ENCODE assay signal across 10 cellular contexts in genomic region chr2:2846379-2847130, GRCh38.
DNase-seq lines count a peak whose midpoint lies in the region; ATAC-seq and TF ChIP-seq lines count a peak whose summit lies in the region.
"Had no signal": no experiment of that assay in that cellular context is flagged by ENCODE, and none has a peak within 500 bp of the region (broad histone marks: within the 10 kb centered on the region; RNA-seq: fewer than 3 reads in every experiment).

No MANE protein-coding gene starts in this region.

- H3K9me2 ChIP-seq in PC-9 (ENCODE audit: insufficient read depth): no peaks in the 10 kb centered on the region

- no TSS peak for BruUV-seq in PC-9 (replicated peaks; lab: Mats Ljungman, UMichigan)

- intact Hi-C loops in PC-9 (cut with micrococcal nuclease; ENCODE audit: unreplicated experiment) (no loop called here), Right ventricle myocardium superior (cut with DNase I) (no loop called here), esophagus squamous epithelium (cut with DNase I) (no loop called here)

- TF ChIP-seq CTCF in PC-9 (conservative IDR thresholded peaks at IDR 0.05) (no peak), esophagus squamous epithelium (IDR thresholded peaks at IDR 0.05) (peak in 1 of 6 experiments; percentile 16)

- H2AFZ ChIP-seq in PC-9: no peak overlapping the region

- ATAC-seq in Right ventricle myocardium superior (ENCODE audit: poor library complexity) (peak; percentile 69), HG03175 (IDR thresholded peaks at IDR 0.05; ENCODE audit: unreplicated experiment) (no peak), HG03571 (IDR thresholded peaks at IDR 0.05; ENCODE audit: unreplicated experiment) (no peak)
- ATAC-seq: natural killer cell had no signal

- CTCF ChIA-PET in PC-9 (lab: Charles Lee): no interaction called here

- H3K27ac ChIP-seq in PC-9 (no peak overlapping the region), substantia nigra (ENCODE audit: low read depth, low read length, poor library complexity, severe bottlenecking) (no peak overlapping the region), esophagus squamous epithelium (peak overlapping the region in 1 of 4 donors; percentile 42)

- H3K4me3 ChIP-seq in PC-9: no peak overlapping the region
- no peak overlapping the region for H3K4me3 ChIP-seq in esophagus squamous epithelium

- H3K4me1 ChIP-seq in PC-9 (replicated peaks; ENCODE audit: insufficient read depth): no peaks in the 10 kb centered on the region
- peaks cover 9 to 26% (median 14%) of the 10 kb centered on the region in 3 donors for H3K4me1 ChIP-seq in esophagus squamous epithelium

- H3K9me3 ChIP-seq in PC-9 (ENCODE audit: insufficient read depth, low read depth) (no peaks in the 10 kb centered on the region), esophagus squamous epithelium (no peaks in the 10 kb centered on the region)

- no peaks in the 10 kb centered on the region for H3F3A ChIP-seq in PC-9 (ENCODE audit: insufficient read depth, low read depth)

- H3K79me2 ChIP-seq in PC-9 (ENCODE audit: low read depth): no peaks in the 10 kb centered on the region

- no peaks in the 10 kb centered on the region for H4K20me1 ChIP-seq in PC-9 (ENCODE audit: insufficient read depth)

- no peaks in the 10 kb centered on the region for H3K36me3 ChIP-seq in PC-9 (ENCODE audit: low read depth)
- H3K36me3 ChIP-seq in esophagus squamous epithelium: no peaks in the 10 kb centered on the region

- 12 to 20% methylated on average over 11 of the region's 14 CpGs for WGBS in esophagus squamous epithelium, 2 donors

- POLR2A ChIA-PET in PC-9 (lab: Charles Lee; ENCODE audit: unreplicated experiment): no interaction called here

- H3K4me2 ChIP-seq in PC-9: no peak overlapping the region

- DNase-seq in NCI-H1436 treated with DMSO at 0.1 percent for 48 hours (lab: John Stamatoyannopoulos, UW): peak; percentile 77
- DNase-seq in PC-9: peak; percentile 3 to 37
- peak; percentile 76 for DNase-seq in Right ventricle myocardium superior
- DNase-seq in substantia nigra (lab: John Stamatoyannopoulos, UW): peak in 26 of 49 donors; percentile 4 to 89 (median 32)
- DNase-seq in esophagus squamous epithelium (lab: John Stamatoyannopoulos, UW): no peak
- DNase-seq: activated naive CD4-positive, alpha-beta T cell treated with anti-CD3 and anti-CD28 coated beads, Interleukin-2, amount 50 U/mL, for 16 hours; natural killer cell; T-helper 1 cell had no signal

- no peak for TF ChIP-seq POLR2A in esophagus squamous epithelium (IDR thresholded peaks at IDR 0.05)

- peaks cover 76% of the 10 kb centered on the region for H3K27me3 ChIP-seq in PC-9 (ENCODE audit: insufficient read depth, low read depth)
- no peaks in the 10 kb centered on the region for H3K27me3 ChIP-seq in esophagus squamous epithelium
